27 cellular contexts compared by ENCODE assay signal in the genomic region with DNA sequence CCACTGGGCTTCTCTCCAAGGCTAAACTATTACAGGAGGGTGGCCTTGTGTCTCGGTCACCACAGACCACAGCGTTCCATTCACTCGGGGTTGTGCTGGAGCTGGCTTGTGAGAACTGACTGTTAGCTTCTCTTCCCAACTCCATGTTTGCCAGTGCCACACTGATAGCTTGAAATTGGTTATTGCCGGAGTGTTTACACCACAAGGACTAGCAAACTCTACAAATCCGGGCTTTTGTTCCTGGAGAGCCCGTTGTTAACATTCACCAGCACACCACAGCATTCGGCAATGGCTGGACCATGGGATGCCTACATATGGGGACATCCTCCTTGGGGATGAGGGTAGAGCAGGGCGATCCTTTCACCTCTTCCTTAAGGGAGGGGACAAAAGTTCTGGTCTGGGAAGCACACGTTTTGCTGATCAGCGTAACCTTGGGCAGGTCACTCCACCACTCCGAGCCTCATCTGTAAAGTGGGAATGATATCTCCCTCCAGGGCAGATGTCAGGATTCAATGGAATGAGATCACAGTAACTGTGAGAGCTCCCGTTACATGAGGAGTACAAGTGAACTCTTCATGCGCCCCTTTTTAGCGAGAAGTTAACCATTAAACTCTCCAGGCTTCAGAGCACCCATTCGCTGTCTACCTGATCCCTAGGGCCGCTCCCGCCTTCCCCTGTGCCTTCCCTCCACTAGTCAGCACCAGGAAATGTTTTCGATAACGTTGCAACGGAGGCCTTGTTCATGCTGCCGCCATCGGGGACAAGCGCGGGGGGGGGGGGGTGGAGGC. TPM values are rescaled to one million over a fixed set of nuclear protein-coding genes. Genes with fewer than 3 reads are reported as not detected.
A peak's percentile ranks its signal among the peaks of the same experiment; 100 is the strongest.
DNase-seq lines count a peak whose midpoint lies in the region; ATAC-seq and TF ChIP-seq lines count a peak whose summit lies in the region.
"Had no signal": no experiment of that assay in that cellular context is flagged by ENCODE, and none has a peak within 500 bp of the region (broad histone marks: within the 10 kb centered on the region; RNA-seq: fewer than 3 reads in every experiment).

No MANE protein-coding gene starts in this region.

- no peaks in the 10 kb centered on the region for H3K27me3 Mint-ChIP-seq in Caco-2 (ENCODE audit: insufficient read depth, unreplicated experiment)
- H3K27me3 Mint-ChIP-seq in nephron (ENCODE audit: low read depth) = peaks cover 5% of the 10 kb centered on the region

- no peaks in the 10 kb centered on the region for H3K9me3 ChIP-seq in Caco-2

- peak overlapping the region; percentile 42 for H3K27ac Mint-ChIP-seq in Caco-2 (ENCODE audit: unreplicated experiment)
- H3K27ac Mint-ChIP-seq in nephron = peak overlapping the region in 2 of 3 experiments; percentile 50 to 57
- H3K27ac Mint-ChIP-seq: activated CD4-positive, alpha-beta memory T cell treated with anti-CD3 and anti-CD28 coated beads for 36 hours; activated naive CD8-positive, alpha-beta T cell treated with anti-CD3 and anti-CD28 coated beads, Interleukin-2, amount 50 U/mL, for 24 hours; CD14-positive monocyte; mesothelial cell of epicardium; natural killer cell treated with Interleukin-12 subunit alpha and Interleukin-12 subunit beta and Interleukin-15 and Interleukin-18, amount 100 ng/mL, for 72 hours; stimulated activated memory B cell treated with anti-CD40 and anti-IgM and Interleukin-4, amounts not matched to agents 10 μg/mL and 1 μg/mL and 100 μg/mL, for 72 hours; type B pancreatic cell had no signal

- H3K27me3 ChIP-seq in Caco-2 (replicated peaks; ENCODE audit: control insufficient read depth, insufficient read depth, low read length) (no peaks in the 10 kb centered on the region), H7 (ENCODE audit: control insufficient read depth, insufficient read depth, low read length) (no peaks in the 10 kb centered on the region)

- DNase-seq in Caco-2 = peak; percentile 69 to 85
- DNase-seq in RPMI7951 (ENCODE audit: low read depth) = peak; percentile 25
- peak; percentile 80 to 87 for DNase-seq in left colon
- DNase-seq in Right ventricle myocardium inferior (ENCODE audit: missing footprints) = no peak
- no peak for DNase-seq in H7
- DNase-seq: activated CD4-positive, alpha-beta memory T cell treated with anti-CD3 and anti-CD28 coated beads for 36 hours; activated CD4-positive, alpha-beta T cell treated with anti-CD3 and anti-CD28 coated beads for 1 hour; activated naive CD4-positive, alpha-beta T cell; activated naive CD8-positive, alpha-beta T cell treated with anti-CD3 and anti-CD28 coated beads, Interleukin-2, amount 50 U/mL, for 24 hours; central memory CD4-positive, alpha-beta T cell; erythroblast; NCI-H1417 treated with DMSO at 0.1 percent for 48 hours; NCI-H2081; NCI-H2227 treated with DMSO at 0.1 percent for 48 hours; NCI-H526; NK-92 treated with Interleukin-12 subunit alpha and Interleukin-12 subunit beta, amount 100 ng/mL, for 24 hours; SHP77; substantia nigra had no signal

- H3K4me1 ChIP-seq in Caco-2 = peaks cover 19% of the 10 kb centered on the region

- H3K36me3 ChIP-seq in Caco-2 (ENCODE audit: control insufficient read depth, insufficient read depth, low read length) = peaks cover 9% of the 10 kb centered on the region
- no peaks in the 10 kb centered on the region for H3K36me3 ChIP-seq in H7 (replicated peaks; ENCODE audit: control insufficient read depth, insufficient read depth, low read length)

- CTCF ChIA-PET in Caco-2 (lab: Charles Lee) = interaction anchor here (1.1 to 1.7 kb wide), 4 partner anchors 10 to 217 kb away, joined by 3 to 5 read pairs (median 4); a partner anchor contains a TSS

- TF ChIP-seq CTCF in Caco-2 (IDR thresholded peaks at IDR 0.05; ENCODE audit: insufficient read depth in 1 of 2, low read depth in 1 of 2, low read length in 1 of 2, severe bottlenecking in 1 of 2, unreplicated experiment in 1 of 2) (no peak), nephron (IDR thresholded peaks at IDR 0.05; ENCODE audit: unreplicated experiment in 3 of 3) (no peak)

- no peak overlapping the region for H3K4me3 ChIP-seq in Caco-2 (ENCODE audit: low read depth, low read length)
- H3K4me3 ChIP-seq in H7 (ENCODE audit: insufficient read depth, low read depth, low read length) = no peak overlapping the region

- H3K9me3 Mint-ChIP-seq in Caco-2 (ENCODE audit: unreplicated experiment) = no peaks in the 10 kb centered on the region
- no peaks in the 10 kb centered on the region for H3K9me3 Mint-ChIP-seq in nephron
- H3K9me3 Mint-ChIP-seq: activated CD4-positive, alpha-beta memory T cell treated with anti-CD3 and anti-CD28 coated beads for 36 hours; activated naive CD8-positive, alpha-beta T cell treated with anti-CD3 and anti-CD28 coated beads, Interleukin-2, amount 50 U/mL, for 24 hours; mesothelial cell of epicardium; natural killer cell treated with Interleukin-12 subunit alpha and Interleukin-12 subunit beta and Interleukin-15 and Interleukin-18, amount 100 ng/mL, for 72 hours; stimulated activated memory B cell treated with anti-CD40 and anti-IgM and Interleukin-4, amounts not matched to agents 10 μg/mL and 1 μg/mL and 100 μg/mL, for 72 hours; type B pancreatic cell had no signal

- H3K4me1 Mint-ChIP-seq in Caco-2 (ENCODE audit: low read depth, unreplicated experiment) (peaks cover 16% of the 10 kb centered on the region), nephron (no peaks in the 10 kb centered on the region)
- H3K4me1 Mint-ChIP-seq: activated naive CD8-positive, alpha-beta T cell treated with anti-CD3 and anti-CD28 coated beads, Interleukin-2, amount 50 U/mL, for 24 hours; mesothelial cell of epicardium; stimulated activated memory B cell treated with anti-CD40 and anti-IgM and Interleukin-4, amounts not matched to agents 10 μg/mL and 1 μg/mL and 100 μg/mL, for 72 hours had no signal

- no TSS peak for BruUV-seq in Caco-2 (replicated peaks; lab: Mats Ljungman, UMichigan)

- POLR2A ChIA-PET in Caco-2 (lab: Charles Lee) = interaction anchor here (1.0 kb wide), 1 partner anchor 42 kb away, joined by 4 read pairs; a partner anchor contains a TSS

- H3K36me3 Mint-ChIP-seq in Caco-2 (ENCODE audit: insufficient read depth, unreplicated experiment) (peaks cover 22% of the 10 kb centered on the region), nephron (ENCODE audit: low read depth) (no peaks in the 10 kb centered on the region)
- H3K36me3 Mint-ChIP-seq: activated CD4-positive, alpha-beta memory T cell treated with anti-CD3 and anti-CD28 coated beads for 36 hours; CD14-positive monocyte; mesothelial cell of epicardium; natural killer cell treated with Interleukin-12 subunit alpha and Interleukin-12 subunit beta and Interleukin-15 and Interleukin-18, amount 100 ng/mL, for 72 hours; stimulated activated memory B cell treated with anti-CD40 and anti-IgM and Interleukin-4, amounts not matched to agents 10 μg/mL and 1 μg/mL and 100 μg/mL, for 72 hours; type B pancreatic cell had no signal

- H3K4me3 Mint-ChIP-seq in Caco-2 (ENCODE audit: unreplicated experiment) (peak overlapping the region; percentile 24), nephron (no peak overlapping the region)
- H3K4me3 Mint-ChIP-seq: activated CD4-positive, alpha-beta memory T cell treated with anti-CD3 and anti-CD28 coated beads for 36 hours; activated naive CD8-positive, alpha-beta T cell treated with anti-CD3 and anti-CD28 coated beads, Interleukin-2, amount 50 U/mL, for 24 hours; CD14-positive monocyte; mesothelial cell of epicardium; natural killer cell treated with Interleukin-12 subunit alpha and Interleukin-12 subunit beta and Interleukin-15 and Interleukin-18, amount 100 ng/mL, for 72 hours; stimulated activated memory B cell treated with anti-CD40 and anti-IgM and Interleukin-4, amounts not matched to agents 10 μg/mL and 1 μg/mL and 100 μg/mL, for 72 hours; type B pancreatic cell had no signal

- peak; percentile 66 for ATAC-seq in left colon
- ATAC-seq in GM21515 (IDR thresholded peaks at IDR 0.05; ENCODE audit: unreplicated experiment) = no peak
- ATAC-seq in Right ventricle myocardium inferior = no peak
- ATAC-seq in GM21367 (IDR thresholded peaks at IDR 0.05; ENCODE audit: unreplicated experiment) = no peak
- ATAC-seq: activated naive CD8-positive, alpha-beta T cell treated with anti-CD3 and anti-CD28 coated beads, Interleukin-2, amount 50 U/mL, for 24 hours; HCT116; natural killer cell treated with Interleukin-12 subunit alpha and Interleukin-12 subunit beta and Interleukin-15 and Interleukin-18, amount 100 ng/mL, for 72 hours; stimulated activated memory B cell treated with anti-CD40 and anti-IgM and Interleukin-4, amounts not matched to agents 10 μg/mL and 1 μg/mL and 100 μg/mL, for 72 hours had no signal

- intact Hi-C loops in Caco-2 (cut with micrococcal nuclease; ENCODE audit: unreplicated experiment) = loop anchor here (1.0 kb wide), 1 partner anchor 23 kb away; no protein-coding TSS in a partner anchor
- intact Hi-C loops in left colon (cut with DNase I, micrococcal nuclease) = no loop called here
- intact Hi-C loops in Right ventricle myocardium inferior (cut with DNase I) = no loop called here

RNA-seq across cellular contexts. Expression of a gene that starts 41.7 kb away (rescaled TPM):
- total RNA-seq in Caco-2 (2022) = 53.9 and 54.6 TPM in 2 replicates
- total RNA-seq in RPMI7951 (2014; rRNA removed; shearing (Covaris generic)) = 8.5 TPM in 2 replicates
- total RNA-seq in left colon = 1 to 10 TPM; 7.4 to 8.5 TPM
- 2.9 TPM for total RNA-seq in Right ventricle myocardium inferior
- 3.6 TPM in 2 replicates for total RNA-seq in H7 (2014; rRNA removed; shearing (Covaris generic))

Comparison
In these comparisons a context has a peak if more than half of its experiments do, and no peak if none do; other contexts are left out.
1. DNase-seq: peak in Caco-2 (2 of 2), RPMI7951 (single experiment) and left colon (2 of 2); none in Right ventricle myocardium inferior (single experiment) and H7 (single experiment).